In the genomic region with DNA sequence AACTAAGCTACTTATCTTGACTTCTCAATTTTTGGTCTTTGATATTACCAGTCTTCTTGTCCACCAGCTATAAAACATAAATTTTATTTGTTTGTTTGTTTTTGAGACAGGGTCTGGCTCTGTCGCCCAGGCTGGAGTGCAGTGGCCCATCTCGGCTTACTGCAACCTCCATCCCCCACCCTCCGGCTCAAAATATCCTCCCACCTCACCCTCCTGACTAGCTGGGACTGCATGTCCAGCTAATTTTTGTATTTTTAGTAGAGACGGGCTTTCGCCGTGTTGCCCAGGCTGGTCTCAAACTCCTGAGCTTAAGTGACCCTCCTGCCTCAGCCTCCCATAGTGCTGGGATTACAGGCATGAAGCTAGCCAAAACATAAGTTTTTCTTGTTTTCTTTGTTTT, we compare ENCODE assay signal across 25 cellular contexts. TPM values are rescaled to one million over a fixed set of nuclear protein-coding genes. Genes with fewer than 3 reads are reported as not detected.
DNase-seq lines count a peak whose midpoint lies in the region; ATAC-seq and TF ChIP-seq lines count a peak whose summit lies in the region.
"Had no signal": no experiment of that assay in that cellular context is flagged by ENCODE, and none has a peak within 500 bp of the region (broad histone marks: within the 10 kb centered on the region; RNA-seq: fewer than 3 reads in every experiment).

No MANE protein-coding gene starts in this region.

- peaks cover 29% of the 10 kb centered on the region for H3K4me1 Mint-ChIP-seq in GM23338
- H3K4me1 Mint-ChIP-seq in nephron progenitor cell, result peaks cover 36% of the 10 kb centered on the region

- H4K20me1 ChIP-seq in GM23338 (replicated peaks; ENCODE audit: insufficient read depth), result peaks cover 34% of the 10 kb centered on the region

- no peak overlapping the region for H3K18ac ChIP-seq in mesenchymal stem cell (ENCODE audit: low read depth in 1 of 2, low read length in 2 of 2)

- H3K27ac Mint-ChIP-seq in GM23338, result peak overlapping the region; percentile 6; the same call in 1 of the 2 replicates
- peak overlapping the region; percentile 20 for H3K27ac Mint-ChIP-seq in nephron progenitor cell
- H3K27ac Mint-ChIP-seq: CD8-positive, alpha-beta T cell had no signal

- ATAC-seq in GM23338 (no peak), heart left ventricle (peak; percentile 54 to 79 (median 70))
- ATAC-seq: A549; CD8-positive, alpha-beta T cell; HCT116; K562 had no signal

- no peak overlapping the region for H4K8ac ChIP-seq in mesenchymal stem cell (ENCODE audit: low read length)

- no peak for TF ChIP-seq CTCF in GM23338 (conservative IDR thresholded peaks at IDR 0.05; ENCODE audit: low read depth in 2 of 2)
- no peak for TF ChIP-seq CTCF in heart left ventricle (IDR thresholded peaks at IDR 0.05)
- no peak for TF ChIP-seq CTCF in nephron progenitor cell (IDR thresholded peaks at IDR 0.05)

- H2AFZ ChIP-seq in GM23338 (no peak overlapping the region), mesenchymal stem cell (ENCODE audit: low read depth, low read length) (no peak overlapping the region)
- H2AFZ ChIP-seq: PC-9 had no signal

- no peak for TF ChIP-seq POLR2A in heart left ventricle (IDR thresholded peaks at IDR 0.05)

- CTCF ChIA-PET in HEK293T (lab: Yijun Ruan, JAX), result interaction anchor here (0.6 kb wide), 1 partner anchor 90 kb away, joined by 3 read pairs; no protein-coding TSS in a partner anchor

- H3K27me3 ChIP-seq in GM23338 (ENCODE audit: insufficient read depth) (no peaks in the 10 kb centered on the region), heart left ventricle (no peaks in the 10 kb centered on the region), mesenchymal stem cell (ENCODE audit: control insufficient read depth in 1 of 2, insufficient read depth in 1 of 2, low read length in 2 of 2) (no peaks in the 10 kb centered on the region)

- H2BK5ac ChIP-seq in mesenchymal stem cell (ENCODE audit: low read depth, low read length, poor library complexity, severe bottlenecking), result no peak overlapping the region

- POLR2A ChIA-PET in HEK293T (lab: Yijun Ruan, JAX), result interaction anchor here (0.6 kb wide), 1 partner anchor 375 kb away, joined by 3 read pairs; no protein-coding TSS in a partner anchor

- no peaks in the 10 kb centered on the region for H3K9me2 ChIP-seq in GM23338 (ENCODE audit: insufficient read depth)

- H3K4me2 ChIP-seq in GM23338 (no peak overlapping the region), mesenchymal stem cell (ENCODE audit: low read length, poor library complexity, severe bottlenecking) (no peak overlapping the region)
- H3K4me2 ChIP-seq: A549, PC-9 had no signal

- no peak overlapping the region for H4K91ac ChIP-seq in mesenchymal stem cell (ENCODE audit: low read length)

- H3K9me3 Mint-ChIP-seq in GM23338 (no peaks in the 10 kb centered on the region), nephron progenitor cell (no peaks in the 10 kb centered on the region)
- H3K9me3 Mint-ChIP-seq: CD8-positive, alpha-beta T cell had no signal

- no peak overlapping the region for H3K14ac ChIP-seq in mesenchymal stem cell (ENCODE audit: low read length in 2 of 2)

- H3K27ac ChIP-seq in GM23338 (ENCODE audit: low read depth) (no peak overlapping the region), heart left ventricle (peak overlapping the region in 4 of 12 donors; percentile 11 to 61 (median 48)), mesenchymal stem cell (ENCODE audit: low read length, poor library complexity, severe bottlenecking) (no peak overlapping the region)
- H3K27ac ChIP-seq: A549, PC-9 had no signal

- H2BK15ac ChIP-seq in mesenchymal stem cell (ENCODE audit: low read depth, poor library complexity, severe bottlenecking), result no peak overlapping the region

- no peak overlapping the region for H2AK5ac ChIP-seq in mesenchymal stem cell (ENCODE audit: low read length, severe bottlenecking)

- H3K4me3 ChIP-seq in GM23338 (no peak overlapping the region), heart left ventricle (no peak overlapping the region), mesenchymal stem cell (ENCODE audit: insufficient read depth in 1 of 2, low read depth in 1 of 2, low read length in 2 of 2) (no peak overlapping the region)
- H3K4me3 ChIP-seq: A549, K562, PC-9 had no signal

- H3K9me3 ChIP-seq in heart left ventricle (no peaks in the 10 kb centered on the region), mesenchymal stem cell (ENCODE audit: control insufficient read depth, low read length) (no peaks in the 10 kb centered on the region)
- H3K9me3 ChIP-seq: A549 had no signal

- 0 out of 2 replicates have a peak, but pooled peaks cover 4% of the 10 kb centered on the region for H3F3A ChIP-seq in GM23338 (replicated peaks; ENCODE audit: low read depth)

- H3K79me2 ChIP-seq in GM23338 (replicated peaks; ENCODE audit: insufficient read depth), result peaks cover 100% of the 10 kb centered on the region

- H3K27me3 Mint-ChIP-seq in GM23338 (ENCODE audit: insufficient read depth, low read depth, poor library complexity) (peaks cover 2% of the 10 kb centered on the region), nephron progenitor cell (ENCODE audit: low read depth, poor library complexity) (no peaks in the 10 kb centered on the region)

- 51 to 63% (median 56%) methylated on average over 6 of the region's 6 CpGs for WGBS in heart left ventricle, 4 donors
- WGBS in mesenchymal stem cell, result 76% methylated on average over 6 of the region's 6 CpGs

- no peak overlapping the region for H2BK12ac ChIP-seq in mesenchymal stem cell (ENCODE audit: low read length in 2 of 2)

- H3K4me1 ChIP-seq in GM23338 (ENCODE audit: insufficient read depth) (peaks cover 30% of the 10 kb centered on the region), heart left ventricle (peaks cover 0 to 45% (median 18%) of the 10 kb centered on the region in 12 donors), mesenchymal stem cell (ENCODE audit: control insufficient read depth, insufficient read depth, low read depth, low read length) (peaks cover 3% of the 10 kb centered on the region)
- H3K4me1 ChIP-seq: A549 had no signal

- H3K36me3 Mint-ChIP-seq in GM23338 (ENCODE audit: low read depth), result peaks cover 18% of the 10 kb centered on the region; the same call in 2 of the 3 replicates
- H3K36me3 Mint-ChIP-seq in nephron progenitor cell (ENCODE audit: low read depth), result peaks cover 79% of the 10 kb centered on the region

- H3K79me1 ChIP-seq in mesenchymal stem cell (replicated peaks; ENCODE audit: low read length, poor library complexity, severe bottlenecking), result peaks cover 10% of the 10 kb centered on the region

- DNase-seq in GM23338 (ENCODE audit: low spot score) (no peak), HEK293T (ENCODE audit: extremely low spot score) (no peak), heart left ventricle (peak in 1 of 5 donors; percentile 19), nephron progenitor cell (no peak), NCI-H226 (no peak), NOMO-1 treated with DMSO at 0.1 percent for 48 hours (lab: John Stamatoyannopoulos, UW; ENCODE audit: unreplicated experiment) (no peak), mesenchymal stem cell (no peak)
- DNase-seq: C1 segment of cervical spinal cord; CD8-positive, alpha-beta T cell; DMS79 treated with DMSO at 0.1 percent for 48 hours; GF-D8; Kasumi-1; MV-4-11; NCI-H1105; NCI-H146; NCI-H2029; NCI-H446 treated with DMSO at 0.1 percent for 48 hours; NCI-H526; NCI-H82; NK-92 treated with Interleukin-12 subunit alpha and Interleukin-12 subunit beta, amount 100 ng/mL, for 24 hours; PC-9; SHP77 had no signal

- H3K4ac ChIP-seq in mesenchymal stem cell (ENCODE audit: low read depth in 1 of 2, low read length in 2 of 2), result no peak overlapping the region

- H2BK120ac ChIP-seq in mesenchymal stem cell (ENCODE audit: low read depth, low read length), result no peak overlapping the region

- intact Hi-C loops in heart left ventricle (cut with DNase I), result loop anchor here in 3 of 10 donors (10.0 kb wide), 2 partner anchors 136 to 204 kb away; no protein-coding TSS in a partner anchor

- H3K36me3 ChIP-seq in GM23338 (ENCODE audit: insufficient read depth), result peaks cover 3% of the 10 kb centered on the region
- peaks cover 0 to 26% (median 18%) of the 10 kb centered on the region in 9 donors for H3K36me3 ChIP-seq in heart left ventricle
- H3K36me3 ChIP-seq in mesenchymal stem cell (ENCODE audit: control insufficient read depth in 1 of 2, insufficient read depth in 2 of 2, low read depth in 1 of 2, low read length in 2 of 2), result peaks cover 10 to 20% of the 10 kb centered on the region in 2 experiments

- H3K9ac ChIP-seq in mesenchymal stem cell (ENCODE audit: low read length), result no peak overlapping the region

- H3K23ac ChIP-seq in mesenchymal stem cell (ENCODE audit: low read length in 2 of 2), result no peak overlapping the region

- H3K4me3 Mint-ChIP-seq in GM23338 (no peak overlapping the region), nephron progenitor cell (no peak overlapping the region)
- H3K4me3 Mint-ChIP-seq: CD8-positive, alpha-beta T cell had no signal

TF ChIP-seq in GM23338, 12 proteins besides CTCF, POLR2A, EP300 and RAD21 (continues in another document):
- no peak for TF ChIP-seq EZH2phosphoT487 (IDR thresholded peaks at IDR 0.05; ENCODE audit: unreplicated experiment)

TF ChIP-seq in HEK293T, 16 proteins besides CTCF, POLR2A, EP300 and RAD21:
- TF ChIP-seq LEF1 (IDR thresholded peaks at IDR 0.05; ENCODE audit: borderline replicate concordance), result no peak
- TF ChIP-seq, protein P1, sequence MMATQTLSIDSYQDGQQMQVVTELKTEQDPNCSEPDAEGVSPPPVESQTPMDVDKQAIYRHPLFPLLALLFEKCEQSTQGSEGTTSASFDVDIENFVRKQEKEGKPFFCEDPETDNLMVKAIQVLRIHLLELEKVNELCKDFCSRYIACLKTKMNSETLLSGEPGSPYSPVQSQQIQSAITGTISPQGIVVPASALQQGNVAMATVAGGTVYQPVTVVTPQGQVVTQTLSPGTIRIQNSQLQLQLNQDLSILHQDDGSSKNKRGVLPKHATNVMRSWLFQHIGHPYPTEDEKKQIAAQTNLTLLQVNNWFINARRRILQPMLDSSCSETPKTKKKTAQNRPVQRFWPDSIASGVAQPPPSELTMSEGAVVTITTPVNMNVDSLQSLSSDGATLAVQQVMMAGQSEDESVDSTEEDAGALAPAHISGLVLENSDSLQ (IDR thresholded peaks at IDR 0.05), result peak; percentile 21; the same call in 1 of the 2 replicates

RNA-seq across cellular contexts. Expression of a gene that starts 7.5 kb away (rescaled TPM):
- 14.2 and 15.6 TPM in 2 replicates for total RNA-seq in GM23338 (2014; rRNA removed; shearing (Covaris generic))
- polyA plus RNA-seq in GM23338 (2016; fragmentation: Nextera tagmentation; extraction: Ambion mirVana) (11.1 and 12.9 TPM in 2 replicates), heart left ventricle (10 to 100 TPM; 11.8 to 39.4 TPM)
- total RNA-seq in heart left ventricle, result 10 to 100 TPM; 14.8 to 55.7 (median 29.4) TPM
- polyA plus RNA-seq in mesenchymal stem cell (2013, experiment 1 of 2), result 23.7 TPM
- polyA plus RNA-seq in mesenchymal stem cell (2013, experiment 2 of 2), result 23.5 TPM

RNA-seq across cellular contexts. Expression of a gene that starts 7.6 kb away (rescaled TPM):
- total RNA-seq in GM23338 (2014; rRNA removed; shearing (Covaris generic)), result 1.6 and 1.9 TPM in 2 replicates
- polyA plus RNA-seq in GM23338 (2016; fragmentation: Nextera tagmentation; extraction: Ambion mirVana), result 0.74 and 0.82 TPM in 2 replicates
- 10 to 100 TPM in 5 of 9 donors, 1 to 10 TPM in 4; 6.2 to 17.2 (median 10.1) TPM for total RNA-seq in heart left ventricle
- polyA plus RNA-seq in heart left ventricle, result 1 to 10 TPM; 1.5 to 3.4 TPM
- polyA plus RNA-seq in mesenchymal stem cell (2013, experiment 1 of 2), result 0.66 TPM
- polyA plus RNA-seq in mesenchymal stem cell (2013, experiment 2 of 2), result 0.70 TPM
